ENCODE assay signal across 8 cellular contexts in the genomic region with DNA sequence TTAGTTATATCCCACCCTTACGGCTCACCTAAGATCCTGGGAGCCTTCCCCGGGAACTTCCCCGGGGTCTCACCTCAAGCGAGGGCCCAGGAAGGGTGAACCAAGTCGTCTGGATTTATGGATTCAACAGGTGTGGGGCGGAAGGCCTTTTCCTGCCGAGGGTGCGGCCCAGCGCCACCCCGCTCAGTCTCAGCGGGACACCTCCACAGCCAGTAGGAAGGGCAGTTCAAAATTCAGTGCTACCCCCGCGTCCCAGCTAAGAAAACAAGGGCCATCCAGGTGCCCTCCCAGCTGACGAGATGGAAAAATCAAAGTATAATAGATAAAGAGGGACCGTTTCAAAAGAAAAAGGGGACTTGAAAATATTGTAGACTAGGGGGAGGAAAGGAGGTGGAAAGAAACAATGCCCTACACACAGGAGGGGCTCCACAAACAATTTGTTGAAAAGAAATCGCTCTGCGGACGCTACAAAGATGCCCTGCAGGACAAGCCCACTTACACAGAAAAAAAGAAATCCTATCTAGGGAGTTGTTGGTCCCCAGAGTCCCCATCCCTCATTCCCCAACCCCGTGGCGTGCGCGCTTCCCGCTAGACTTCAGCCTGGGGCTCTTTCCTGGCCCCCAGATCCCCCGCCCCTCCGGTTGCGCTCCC. TPM values are rescaled to one million over a fixed set of nuclear protein-coding genes. Genes with fewer than 3 reads are reported as not detected.
DNase-seq lines count a peak whose midpoint lies in the region; ATAC-seq lines count a peak whose summit lies in the region.

No MANE protein-coding gene starts in this region.

- POLR2A ChIA-PET in activated naive CD8-positive, alpha-beta T cell treated with anti-CD3 and anti-CD28 coated beads, Interleukin-2, amount 10 ng/mL, durations not matched to agents 7 days and 5 days (lab: Charles Lee), result interaction anchor here (1.0 to 5.0 kb wide), 9 partner anchors 9 to 190 kb away, joined by 3 to 30 read pairs (median 4); partner anchors contain the start of genes C1orf50 and P3H1

- ATAC-seq in activated naive CD8-positive, alpha-beta T cell treated with anti-CD3 and anti-CD28 coated beads, Interleukin-2, amount 10 ng/mL, durations not matched to agents 7 days and 5 days (ENCODE audit: low read depth), result no peak
- peak; percentile 49 for ATAC-seq in left colon
- no peak for ATAC-seq in GM19463 (IDR thresholded peaks at IDR 0.05; ENCODE audit: unreplicated experiment)

- intact Hi-C loops in left colon (cut with DNase I, micrococcal nuclease), result no loop called here

- peaks cover 2% of the 10 kb centered on the region for H3K27me3 Mint-ChIP-seq in activated T-cell treated with anti-CD3 and anti-CD28 coated beads, Interleukin-2, amount 50 U/mL, for 24 hours
- H3K27me3 Mint-ChIP-seq in activated naive CD8-positive, alpha-beta T cell treated with anti-CD3 and anti-CD28 coated beads, Interleukin-2, amount 10 ng/mL, durations not matched to agents 7 days and 5 days, result no peaks in the 10 kb centered on the region

- H3K4me1 Mint-ChIP-seq in activated T-cell treated with anti-CD3 and anti-CD28 coated beads, Interleukin-2, amount 50 U/mL, for 24 hours (ENCODE audit: low read depth), result peaks cover 59% of the 10 kb centered on the region
- peaks cover 47% of the 10 kb centered on the region for H3K4me1 Mint-ChIP-seq in activated naive CD8-positive, alpha-beta T cell treated with anti-CD3 and anti-CD28 coated beads, Interleukin-2, amount 10 ng/mL, durations not matched to agents 7 days and 5 days

- peak overlapping the region; percentile 96 for H3K27ac Mint-ChIP-seq in activated T-cell treated with anti-CD3 and anti-CD28 coated beads, Interleukin-2, amount 50 U/mL, for 24 hours
- H3K27ac Mint-ChIP-seq in activated naive CD8-positive, alpha-beta T cell treated with anti-CD3 and anti-CD28 coated beads, Interleukin-2, amount 10 ng/mL, durations not matched to agents 7 days and 5 days, result peak overlapping the region; percentile 91

- peak overlapping the region; percentile 96 for H3K4me3 Mint-ChIP-seq in activated T-cell treated with anti-CD3 and anti-CD28 coated beads, Interleukin-2, amount 50 U/mL, for 24 hours
- peak overlapping the region; percentile 97 for H3K4me3 Mint-ChIP-seq in activated naive CD8-positive, alpha-beta T cell treated with anti-CD3 and anti-CD28 coated beads, Interleukin-2, amount 10 ng/mL, durations not matched to agents 7 days and 5 days

- peaks cover 53% of the 10 kb centered on the region for H3K36me3 Mint-ChIP-seq in activated T-cell treated with anti-CD3 and anti-CD28 coated beads, Interleukin-2, amount 50 U/mL, for 24 hours (ENCODE audit: low read depth)
- peaks cover 32% of the 10 kb centered on the region for H3K36me3 Mint-ChIP-seq in activated naive CD8-positive, alpha-beta T cell treated with anti-CD3 and anti-CD28 coated beads, Interleukin-2, amount 10 ng/mL, durations not matched to agents 7 days and 5 days

- no peak for DNase-seq in activated T-cell treated with anti-CD3 and anti-CD28 coated beads, Interleukin-2, amount 50 U/mL, for 24 hours
- DNase-seq in activated T-cell treated with anti-CD3 and anti-CD28 coated beads for 4 hours (no peak), left colon (peak in 1 of 2 donors; percentile 68), superior temporal gyrus (ENCODE audit: extremely low spot score) (peak; percentile 13), NK-92 (lab: John Stamatoyannopoulos, UW; ENCODE audit: unreplicated experiment) (no peak)
- DNase-seq in activated naive CD8-positive, alpha-beta T cell treated with anti-CD3 and anti-CD28 coated beads, Interleukin-2, amount 10 ng/mL, durations not matched to agents 7 days and 5 days, result no peak
- DNase-seq in stimulated activated naive CD4-positive, alpha-beta T cell (lab: John Stamatoyannopoulos, UW), result no peak

- H3K9me3 Mint-ChIP-seq in activated T-cell treated with anti-CD3 and anti-CD28 coated beads, Interleukin-2, amount 50 U/mL, for 24 hours, result no peaks in the 10 kb centered on the region
- H3K9me3 Mint-ChIP-seq in activated naive CD8-positive, alpha-beta T cell treated with anti-CD3 and anti-CD28 coated beads, Interleukin-2, amount 10 ng/mL, durations not matched to agents 7 days and 5 days, result no peaks in the 10 kb centered on the region

RNA-seq across cellular contexts. Expression of gene SLC2A1, which starts 1.3 kb away (rescaled TPM):
- total RNA-seq in activated naive CD8-positive, alpha-beta T cell treated with anti-CD3 and anti-CD28 coated beads, Interleukin-2, amount 10 ng/mL, durations not matched to agents 7 days and 5 days, result 10 to 100 TPM; 80.8 to 82.3 TPM
- 10 to 100 TPM; 59.0 to 82.7 TPM for total RNA-seq in left colon
